In the genomic region with DNA sequence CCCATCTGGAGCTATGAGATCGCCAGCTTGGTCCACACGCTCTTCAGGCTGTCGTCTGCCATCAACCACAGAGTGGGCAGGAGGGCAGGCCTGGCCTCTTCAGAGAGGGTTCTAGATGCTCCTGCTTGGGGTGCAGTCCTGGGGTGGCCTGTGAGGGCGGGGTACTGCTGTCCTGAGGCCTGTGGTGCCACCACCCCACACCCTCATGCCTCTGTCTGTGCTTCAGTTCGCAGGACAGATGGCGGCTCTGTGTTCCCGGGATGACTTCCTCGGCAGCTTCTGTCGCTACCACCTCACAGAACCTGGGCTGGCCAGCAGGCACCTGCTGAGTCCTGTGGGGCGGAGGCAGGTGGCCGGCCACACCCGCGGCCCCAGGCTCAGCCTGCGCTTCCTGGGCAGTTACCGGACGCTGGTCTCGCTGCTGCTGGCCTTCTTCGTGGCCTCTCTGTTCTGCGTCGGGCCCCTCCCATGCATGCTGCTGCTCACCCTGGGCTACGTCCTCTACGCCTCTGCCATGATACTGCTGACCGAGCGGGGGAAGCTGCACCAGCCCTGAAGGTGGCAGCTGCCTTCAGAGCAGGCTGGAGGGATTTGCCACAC, we compare ENCODE assay signal across 4 cellular contexts. TPM values are rescaled to one million over a fixed set of nuclear protein-coding genes. Genes with fewer than 3 reads are reported as not detected.
"Had no signal": no experiment of that assay in that cellular context is flagged by ENCODE, and none has a peak within 500 bp of the region (broad histone marks: within the 10 kb centered on the region; RNA-seq: fewer than 3 reads in every experiment).

No MANE protein-coding gene starts in this region.

RNA-seq across cellular contexts. Expression of gene CCDC74A, which starts 7.7 kb away (rescaled TPM):
- polyA plus RNA-seq: IgD-negative memory B cell had no signal

RNA-seq across cellular contexts. Expression of gene TUBA3D, which starts 44.1 kb away (rescaled TPM):
- total RNA-seq: K562, M059J, SJSA1 had no signal
- polyA plus RNA-seq: IgD-negative memory B cell, K562 had no signal
